Comparison of ENCODE assay signal across 20 cellular contexts in the genomic region with DNA sequence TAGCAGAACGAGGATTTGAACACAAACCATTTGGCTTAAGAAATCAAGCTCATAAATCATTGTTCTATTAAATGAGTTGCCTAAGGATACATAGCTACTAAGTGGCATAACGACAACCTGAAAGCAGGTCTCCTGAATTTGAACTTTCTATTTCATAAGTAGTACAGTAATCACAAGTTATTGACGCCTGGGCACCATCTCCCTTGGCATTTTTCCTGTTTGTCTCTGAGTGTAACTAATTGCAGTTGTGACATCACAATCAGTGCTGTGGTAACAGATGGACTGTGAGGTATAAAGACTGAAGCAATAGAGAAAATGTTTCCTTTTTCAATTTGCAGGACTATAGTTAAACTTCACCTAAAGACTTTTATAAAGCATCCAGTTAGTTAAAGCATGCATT.
"Had no signal": no experiment of that assay in that cellular context is flagged by ENCODE, and none has a peak within 500 bp of the region (broad histone marks: within the 10 kb centered on the region; RNA-seq: fewer than 3 reads in every experiment).

No MANE protein-coding gene starts in this region.

- ATAC-seq: natural killer cell treated with Interleukin-12 subunit alpha and Interleukin-12 subunit beta and Interleukin-15 and Interleukin-18, amount 100 ng/mL, for 72 hours; stimulated activated naive CD8-positive, alpha-beta T cell treated with anti-CD3 and anti-CD28 coated beads, Interleukin-15, Interleukin-2, amounts not matched to agents 100 U/mL and 50 U/mL, for 24 hours; upper lobe of right lung had no signal

- H3K27ac ChIP-seq: hepatocyte, left lung, suprapubic skin, upper lobe of right lung, VCaP had no signal

- H3K4me1 ChIP-seq: upper lobe of right lung had no signal

- H3K27me3 ChIP-seq: esophagus squamous epithelium, hepatocyte, left lung, suprapubic skin, upper lobe of right lung had no signal

- H3K9me3 ChIP-seq: esophagus squamous epithelium, left lung, SK-N-SH, suprapubic skin, upper lobe of right lung had no signal

- H3K36me3 ChIP-seq: esophagus squamous epithelium, left lung, suprapubic skin, upper lobe of right lung had no signal

- H3K4me3 ChIP-seq: esophagus squamous epithelium, hepatocyte, left lung, suprapubic skin, upper lobe of right lung had no signal

- H3K9ac ChIP-seq: SK-N-SH had no signal

- DNase-seq: activated CD4-positive, alpha-beta T cell treated with anti-CD3 and anti-CD28 coated beads for 1 hour; activated CD4-positive, alpha-beta T cell treated with anti-CD3 and anti-CD28 coated beads, Interleukin-2, amount 50 U/mL, for 48 hours; activated naive CD4-positive, alpha-beta T cell treated with anti-CD3 and anti-CD28 coated beads for 36 hours; activated T-cell treated with anti-CD3 and anti-CD28 coated beads, Interleukin-2, amount 50 U/mL, for 1 hour; cortex of kidney; effector CD4-positive, alpha-beta T cell; esophagus squamous epithelium; mesenchymal stem cell; SK-N-SH; small intestine; stimulated activated CD4-positive, alpha-beta T cell treated with anti-CD3 and anti-CD28 coated beads, Interleukin-4, amount 100 ng/mL, for 4 hours; stimulated activated CD8-positive, alpha-beta memory T cell treated with anti-CD3 and anti-CD28 coated beads, Interleukin-4, amount 100 ng/mL, for 48 hours; stimulated activated naive CD8-positive, alpha-beta T cell treated with anti-CD3 and anti-CD28 coated beads, Interleukin-15, Interleukin-2, amounts not matched to agents 100 U/mL and 50 U/mL, for 24 hours; T1000; upper lobe of right lung had no signal
